In the genomic region with DNA sequence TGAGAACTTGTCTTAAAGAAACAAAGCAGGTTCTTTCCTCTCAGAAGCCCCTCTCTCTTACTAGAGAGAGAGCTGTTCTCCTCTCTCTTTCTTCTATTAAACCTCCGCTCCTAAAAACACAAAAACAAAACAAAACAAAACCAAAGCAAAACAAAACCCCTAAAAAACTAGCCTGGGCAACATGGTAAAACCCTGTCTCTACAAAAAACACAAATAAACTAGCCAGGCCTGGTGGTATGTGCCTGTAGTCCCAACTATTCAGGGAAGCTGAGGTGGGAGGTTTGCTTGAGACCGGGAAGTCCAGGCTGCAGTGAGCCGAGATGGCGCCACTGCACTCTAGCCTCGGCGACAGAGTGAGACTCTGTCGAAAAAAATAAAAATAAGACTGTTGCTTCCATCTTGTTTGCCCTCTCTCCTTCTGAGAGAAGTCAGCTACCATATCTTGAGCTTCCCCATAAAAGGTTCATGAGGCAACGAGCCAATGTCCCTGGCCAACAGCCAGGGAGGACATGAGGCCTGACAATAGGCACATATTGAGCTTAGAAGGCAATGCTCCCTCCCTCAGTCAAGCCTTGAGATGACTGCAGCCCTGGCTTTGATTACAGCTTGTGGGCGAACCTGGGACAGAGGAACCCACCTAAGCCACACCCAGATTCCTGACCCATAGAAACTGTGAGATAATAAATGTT, we compare ENCODE assay signal across 14 cellular contexts. TPM values are rescaled to one million over a fixed set of nuclear protein-coding genes. Genes with fewer than 3 reads are reported as not detected.
A peak's percentile ranks its signal among the peaks of the same experiment; 100 is the strongest.
DNase-seq lines count a peak whose midpoint lies in the region; ATAC-seq, FAIRE-seq and TF ChIP-seq lines count a peak whose summit lies in the region.
"Had no signal": no experiment of that assay in that cellular context is flagged by ENCODE, and none has a peak within 500 bp of the region (broad histone marks: within the 10 kb centered on the region; RNA-seq: fewer than 3 reads in every experiment).

No MANE protein-coding gene starts in this region.

- intact Hi-C loops in Right ventricle myocardium inferior (cut with DNase I) (no loop called here), cardiac septum (cut with DNase I) (no loop called here)

- TF ChIP-seq CTCF in VCaP (conservative IDR thresholded peaks at IDR 0.05) (no peak), right atrium auricular region (IDR thresholded peaks at IDR 0.05) (no peak)

- peak overlapping the region; percentile 52 for H3K27ac ChIP-seq in VCaP
- H3K27ac ChIP-seq in right atrium auricular region, result no peak overlapping the region
- H3K27ac ChIP-seq: brain microvascular endothelial cell, epithelial cell of prostate, KMS-11 had no signal

- H3K36me3 ChIP-seq in right atrium auricular region, result no peaks in the 10 kb centered on the region
- H3K36me3 ChIP-seq: brain microvascular endothelial cell had no signal

- no peaks in the 10 kb centered on the region for H3K9me3 ChIP-seq in right atrium auricular region

- no peak for FAIRE-seq in HTR-8/SVneo (lab: Jason Lieb, UNC)

- H3K4me1 ChIP-seq in right atrium auricular region, result no peaks in the 10 kb centered on the region

- DNase-seq in Right ventricle myocardium inferior (ENCODE audit: missing footprints), result peak; percentile 79
- no peak for DNase-seq in cardiac septum (ENCODE audit: low spot score)
- DNase-seq in right atrium auricular region (ENCODE audit: low spot score), result peak; percentile 63
- DNase-seq in HTR-8/SVneo (ENCODE audit: insufficient read length, low spot score), result no peak
- no peak for DNase-seq in SW480 (ENCODE audit: low spot score)
- DNase-seq: activated CD4-positive, alpha-beta T cell treated with anti-CD3 and anti-CD28 coated beads, Interleukin-2, amount 10 ng/mL, durations not matched to agents 7 days and 5 days; brain microvascular endothelial cell; GF-D8; stimulated activated naive CD8-positive, alpha-beta T cell treated with anti-CD3 and anti-CD28 coated beads, Interleukin-15, Interleukin-2, amounts not matched to agents 100 U/mL and 50 U/mL, for 24 hours had no signal

- ATAC-seq in Right ventricle myocardium inferior (peak; percentile 44), HG03039 (IDR thresholded peaks at IDR 0.05; ENCODE audit: unreplicated experiment) (no peak), GM18870 (IDR thresholded peaks at IDR 0.05; ENCODE audit: unreplicated experiment) (no peak)
- ATAC-seq: stimulated activated naive CD8-positive, alpha-beta T cell treated with anti-CD3 and anti-CD28 coated beads, Interleukin-15, Interleukin-2, amounts not matched to agents 100 U/mL and 50 U/mL, for 24 hours had no signal

- H3K4me3 ChIP-seq in right atrium auricular region, result no peak overlapping the region

- H3K27me3 ChIP-seq in right atrium auricular region, result no peaks in the 10 kb centered on the region
- H3K27me3 ChIP-seq: brain microvascular endothelial cell had no signal

RNA-seq across cellular contexts. Expression of gene FLT3, which starts 17.5 kb away (rescaled TPM):
- total RNA-seq in Right ventricle myocardium inferior, result not detected
- total RNA-seq in cardiac septum, result 0.05 TPM
- under 1 TPM; 0.12 to 0.26 TPM for total RNA-seq in right atrium auricular region
- total RNA-seq: activated CD4-positive, alpha-beta T cell treated with anti-CD3 and anti-CD28 coated beads, Interleukin-2, amount 10 ng/mL, durations not matched to agents 7 days and 5 days had no signal

RNA-seq across cellular contexts. Expression of gene PAN3, which starts 20.5 kb away (rescaled TPM):
- 8.7 TPM for total RNA-seq in Right ventricle myocardium inferior
- 12.7 TPM for total RNA-seq in cardiac septum
- 10 to 100 TPM in 1 of 2 donors, 1 to 10 TPM in 1; 8.7 to 12.0 TPM for total RNA-seq in right atrium auricular region

Comparison
In these comparisons a context has a peak if more than half of its experiments do, and no peak if none do; other contexts are left out.
1. DNase-seq: peak in Right ventricle myocardium inferior (single experiment) and right atrium auricular region (single experiment); none in cardiac septum (single experiment), HTR-8/SVneo (single experiment) and SW480 (single experiment).